In genomic region chr19:49364083-49364687, GRCh38 we compare ENCODE assay signal across 2 cellular contexts.
TF ChIP-seq lines count a peak whose summit lies in the region.

No MANE protein-coding gene starts in this region.

TF ChIP-seq in HEK293, 187 proteins besides CTCF, POLR2A, EP300 and RAD21 (continues in another document):
- TF ChIP-seq ZNF571 (tag by site-specific recombination; IDR thresholded peaks at IDR 0.05), result no peak
- no peak for TF ChIP-seq ZNF660 (tag by site-specific recombination; IDR thresholded peaks at IDR 0.05)
- TF ChIP-seq IKZF3 (tag by site-specific recombination; IDR thresholded peaks at IDR 0.05), result no peak
- no peak for TF ChIP-seq GFI1B (tag by site-specific recombination; IDR thresholded peaks at IDR 0.05)
- TF ChIP-seq SP3 (tag by site-specific recombination; IDR thresholded peaks at IDR 0.05), result no peak
- no peak for TF ChIP-seq ZNF335 (tag by site-specific recombination; conservative IDR thresholded peaks at IDR 0.05)
- TF ChIP-seq EGR2 (tag by site-specific recombination; IDR thresholded peaks at IDR 0.05; ENCODE audit: low read depth), result 0 out of 2 replicates have a peak, but pooled peaks have one; percentile 11
- no peak for TF ChIP-seq ZNF768 (tag by site-specific recombination; IDR thresholded peaks at IDR 0.05)
- no peak for TF ChIP-seq KLF8 (tag by site-specific recombination; IDR thresholded peaks at IDR 0.05)
- TF ChIP-seq ZNF449 (tag by site-specific recombination; IDR thresholded peaks at IDR 0.05), result 0 out of 2 replicates have a peak, but pooled peaks have one; percentile 20
- TF ChIP-seq ZNF133 (tag by site-specific recombination; IDR thresholded peaks at IDR 0.05), result no peak
- no peak for TF ChIP-seq FEZF1 (tag by site-specific recombination; IDR thresholded peaks at IDR 0.05)
- TF ChIP-seq ZBTB17 (tag by site-specific recombination; IDR thresholded peaks at IDR 0.05), result no peak
- TF ChIP-seq ZFHX2 (tag by site-specific recombination; conservative IDR thresholded peaks at IDR 0.05), result peak; percentile 96
- TF ChIP-seq KLF7 (tag by site-specific recombination; IDR thresholded peaks at IDR 0.05; ENCODE audit: borderline replicate concordance), result 0 out of 2 replicates have a peak, but pooled peaks have one; percentile 4
- TF ChIP-seq ZBTB1 (tag by site-specific recombination; IDR thresholded peaks at IDR 0.05), result no peak
- no peak for TF ChIP-seq ZSCAN4 (tag by site-specific recombination; IDR thresholded peaks at IDR 0.05)
- TF ChIP-seq ZNF214 (tag by site-specific recombination; IDR thresholded peaks at IDR 0.05; ENCODE audit: borderline replicate concordance), result no peak
- no peak for TF ChIP-seq ZNF658 (tag by site-specific recombination; IDR thresholded peaks at IDR 0.05)
- TF ChIP-seq ZBTB20 (tag by site-specific recombination; IDR thresholded peaks at IDR 0.05), result no peak
- TF ChIP-seq HIC1 (tag by site-specific recombination; IDR thresholded peaks at IDR 0.05), result no peak
- no peak; the same call in 1 of the 2 replicates for TF ChIP-seq ZNF785 (tag by site-specific recombination; IDR thresholded peaks at IDR 0.05)
- TF ChIP-seq AEBP2 (tag by site-specific recombination; IDR thresholded peaks at IDR 0.05; ENCODE audit: borderline replicate concordance), result no peak
- TF ChIP-seq ZNF692 (tag by site-specific recombination; IDR thresholded peaks at IDR 0.05), result 0 out of 2 replicates have a peak, but pooled peaks have one; percentile 5

TF ChIP-seq in K562, 482 proteins besides CTCF, POLR2A, EP300 and RAD21 (continues in another document):
- TF ChIP-seq SAFB2 (IDR thresholded peaks at IDR 0.05; ENCODE audit: borderline replicate concordance, low read depth, low read length, severe bottlenecking) (no peak), RCOR1 (IDR thresholded peaks at IDR 0.05; ENCODE audit: borderline replicate concordance in 1 of 2, low read depth in 2 of 2, low read length in 2 of 2) (no peak), ZNF707 (CRISPR knock-in tag; conservative IDR thresholded peaks at IDR 0.05) (no peak), NFXL1 (CRISPR knock-in tag; IDR thresholded peaks at IDR 0.05) (no peak), MAFG (tag; conservative IDR thresholded peaks at IDR 0.05) (no peak), BRD4 (IDR thresholded peaks at IDR 0.05) (no peak), PHF20 (IDR thresholded peaks at IDR 0.05; ENCODE audit: partially characterized antibody) (peak; percentile 46), CBX1 (IDR thresholded peaks at IDR 0.05; ENCODE audit: low read depth) (no peak), NR2C2 (CRISPR knock-in tag; IDR thresholded peaks at IDR 0.05) (no peak), NR2C2 (tag; IDR thresholded peaks at IDR 0.05) (peak; percentile 9; the same call in 1 of the 2 replicates), JUNB (CRISPR knock-in tag; conservative IDR thresholded peaks at IDR 0.05) (no peak), PHB2 (IDR thresholded peaks at IDR 0.05; ENCODE audit: low read depth) (no peak), ELF2 (CRISPR knock-in tag; IDR thresholded peaks at IDR 0.05) (no peak), ESRRB (CRISPR knock-in tag; IDR thresholded peaks at IDR 0.05; ENCODE audit: borderline replicate concordance) (no peak), ZBTB33 (CRISPR knock-in tag; IDR thresholded peaks at IDR 0.05) (no peak), CEBPG (CRISPR knock-in tag; IDR thresholded peaks at IDR 0.05) (peak; percentile 36; the same call in 1 of the 2 replicates), CEBPG (tag; conservative IDR thresholded peaks at IDR 0.05 in 1 of 2, IDR thresholded peaks at IDR 0.05 in 1 of 2) (peak; percentile 79 to 88), HDGF (IDR thresholded peaks at IDR 0.05) (no peak), RBM34 (IDR thresholded peaks at IDR 0.05; ENCODE audit: borderline replicate concordance, insufficient read depth, low read length) (no peak), REST (CRISPR knock-in tag; IDR thresholded peaks at IDR 0.05; ENCODE audit: low read depth) (no peak), PTTG1 (tag; IDR thresholded peaks at IDR 0.05; ENCODE audit: low read depth) (no peak), SLC30A9 (CRISPR knock-in tag; IDR thresholded peaks at IDR 0.05) (no peak), FOXK2 (conservative IDR thresholded peaks at IDR 0.05 in 1 of 2, IDR thresholded peaks at IDR 0.05 in 1 of 2; ENCODE audit: low read depth in 2 of 2) (no peak), MXD1 (CRISPR knock-in tag; IDR thresholded peaks at IDR 0.05; ENCODE audit: borderline replicate concordance, poor library complexity, severe bottlenecking) (no peak), RBFOX2 (IDR thresholded peaks at IDR 0.05; ENCODE audit: low read depth, low read length) (peak; percentile 47; the same call in 1 of the 2 replicates), CREB5 (CRISPR knock-in tag; IDR thresholded peaks at IDR 0.05) (no peak), CCAR2 (IDR thresholded peaks at IDR 0.05; ENCODE audit: low read depth, low read length) (no peak), OTX1 (CRISPR knock-in tag; IDR thresholded peaks at IDR 0.05) (0 out of 2 replicates have a peak, but pooled peaks have one; percentile 15), NR4A1 (CRISPR knock-in tag; IDR thresholded peaks at IDR 0.05) (no peak), NR4A1 (tag; IDR thresholded peaks at IDR 0.05) (no peak), POLR2AphosphoS2 (IDR thresholded peaks at IDR 0.05; ENCODE audit: low read length) (no peak), SOX6 (IDR thresholded peaks at IDR 0.05) (no peak), ZNF324 (CRISPR knock-in tag; IDR thresholded peaks at IDR 0.05) (no peak), ZBTB40 (IDR thresholded peaks at IDR 0.05) (peak; percentile 73), ZBTB40 (CRISPR knock-in tag; IDR thresholded peaks at IDR 0.05) (no peak), ETV6 (IDR thresholded peaks at IDR 0.05; ENCODE audit: borderline replicate concordance in 1 of 2, low read depth in 2 of 2, low read length in 1 of 2) (no peak), ETV6 (CRISPR knock-in tag; IDR thresholded peaks at IDR 0.05; ENCODE audit: borderline replicate concordance) (no peak), ZNF277 (CRISPR knock-in tag; IDR thresholded peaks at IDR 0.05; ENCODE audit: borderline replicate concordance) (no peak), CBFA2T3 (IDR thresholded peaks at IDR 0.05) (peak; percentile 17; the same call in 1 of the 2 replicates)
